ENCODE assay signal across 4 cellular contexts in genomic region chr11:8926236-8926635, GRCh38. TPM values are rescaled to one million over a fixed set of nuclear protein-coding genes. Genes with fewer than 3 reads are reported as not detected.
"Had no signal": no experiment of that assay in that cellular context is flagged by ENCODE, and none has a peak within 500 bp of the region (broad histone marks: within the 10 kb centered on the region; RNA-seq: fewer than 3 reads in every experiment).

No MANE protein-coding gene starts in this region.

- ATAC-seq: GM12878 had no signal

- DNase-seq: GDM1, GF-D8 had no signal

- H3K4me3 ChIP-seq: GM12878 had no signal

RNA-seq across cellular contexts. Expression of gene C11orf16, which starts 6.5 kb away (rescaled TPM):
- total RNA-seq: G401, GM12878 had no signal

RNA-seq across cellular contexts. Expression of gene ASCL3, which starts 16.6 kb away (rescaled TPM):
- total RNA-seq: G401, GM12878 had no signal
